Comparison of ENCODE assay signal across 8 cellular contexts in genomic region chr14:106556665-106557289, GRCh38.
DNase-seq lines count a peak whose midpoint lies in the region; ATAC-seq and TF ChIP-seq lines count a peak whose summit lies in the region.

No MANE protein-coding gene starts in this region.

- H3K27me3 Mint-ChIP-seq in WTC11 (ENCODE audit: low read depth): peaks cover 3% of the 10 kb centered on the region; the same call in 1 of the 2 replicates

- H2AFZ ChIP-seq in MM.1S (ENCODE audit: low read length): no peak overlapping the region

- H3K9me2 ChIP-seq in MM.1S (replicated peaks; ENCODE audit: insufficient read depth, low read length): no peaks in the 10 kb centered on the region

- DNase-seq in D341Med (ENCODE audit: low spot score) (peak; percentile 43), MM.1S (peak; percentile 46), WTC11 (ENCODE audit: low spot score) (peak; percentile 14), cerebellar cortex (ENCODE audit: low spot score) (peak; percentile 19), NCI-H2081 treated with DMSO at 0.1 percent for 48 hours (lab: John Stamatoyannopoulos, UW) (no peak)
- peak; percentile 76 for DNase-seq in stimulated activated CD4-positive, alpha-beta T cell treated with anti-CD3 and anti-CD28 coated beads, Interleukin-1b, Interleukin-23, amount 100 ng/mL, for 48 hours

- CTCF ChIA-PET in WTC11 (lab: Charles Lee): no interaction called here

- no peaks in the 10 kb centered on the region for H3K4me1 ChIP-seq in MM.1S (ENCODE audit: low read length)

- H3K9ac ChIP-seq in MM.1S (ENCODE audit: low read length): no peak overlapping the region

- H3K27ac Mint-ChIP-seq in WTC11: no peak overlapping the region

- H3K4me3 Mint-ChIP-seq in WTC11: no peak overlapping the region

- no peak for ATAC-seq in WTC11
- no peak for ATAC-seq in HG03457 (IDR thresholded peaks at IDR 0.05; ENCODE audit: unreplicated experiment)
- no peak for ATAC-seq in GM18517 (IDR thresholded peaks at IDR 0.05; ENCODE audit: unreplicated experiment)

- H3K79me2 ChIP-seq in MM.1S (ENCODE audit: low read length): no peaks in the 10 kb centered on the region

- H3K9me3 ChIP-seq in MM.1S (replicated peaks; ENCODE audit: insufficient read depth, low read length): no peaks in the 10 kb centered on the region

- H3K27me3 ChIP-seq in MM.1S (replicated peaks; ENCODE audit: insufficient read depth, low read length): no peaks in the 10 kb centered on the region

- H3K27ac ChIP-seq in MM.1S (ENCODE audit: low read length): no peak overlapping the region

- H3K36me3 ChIP-seq in MM.1S (replicated peaks; ENCODE audit: insufficient read depth, low read length): no peaks in the 10 kb centered on the region

- no peaks in the 10 kb centered on the region for H3K4me1 Mint-ChIP-seq in WTC11

- no peak overlapping the region for H3K4me3 ChIP-seq in MM.1S (ENCODE audit: low read length)

- no peak overlapping the region for H3K4me2 ChIP-seq in MM.1S (ENCODE audit: low read depth, low read length)

- POLR2A ChIA-PET in WTC11 (lab: Charles Lee): no interaction called here

- H3F3A ChIP-seq in MM.1S (ENCODE audit: insufficient read depth, low read length): no peaks in the 10 kb centered on the region

- peaks cover 74% of the 10 kb centered on the region for H3K9me3 Mint-ChIP-seq in WTC11

- TF ChIP-seq CTCF in MM.1S (IDR thresholded peaks at IDR 0.05; ENCODE audit: low read length) (peak; percentile 65), WTC11 (IDR thresholded peaks at IDR 0.05) (no peak)

- no peaks in the 10 kb centered on the region for H4K20me1 ChIP-seq in MM.1S (ENCODE audit: insufficient read depth, low read length)

- H3K36me3 Mint-ChIP-seq in WTC11: peaks cover 55% of the 10 kb centered on the region

TF ChIP-seq in WTC11, 78 proteins besides CTCF, POLR2A, EP300 and RAD21 (continues in another document):
- TF ChIP-seq, protein P1, sequence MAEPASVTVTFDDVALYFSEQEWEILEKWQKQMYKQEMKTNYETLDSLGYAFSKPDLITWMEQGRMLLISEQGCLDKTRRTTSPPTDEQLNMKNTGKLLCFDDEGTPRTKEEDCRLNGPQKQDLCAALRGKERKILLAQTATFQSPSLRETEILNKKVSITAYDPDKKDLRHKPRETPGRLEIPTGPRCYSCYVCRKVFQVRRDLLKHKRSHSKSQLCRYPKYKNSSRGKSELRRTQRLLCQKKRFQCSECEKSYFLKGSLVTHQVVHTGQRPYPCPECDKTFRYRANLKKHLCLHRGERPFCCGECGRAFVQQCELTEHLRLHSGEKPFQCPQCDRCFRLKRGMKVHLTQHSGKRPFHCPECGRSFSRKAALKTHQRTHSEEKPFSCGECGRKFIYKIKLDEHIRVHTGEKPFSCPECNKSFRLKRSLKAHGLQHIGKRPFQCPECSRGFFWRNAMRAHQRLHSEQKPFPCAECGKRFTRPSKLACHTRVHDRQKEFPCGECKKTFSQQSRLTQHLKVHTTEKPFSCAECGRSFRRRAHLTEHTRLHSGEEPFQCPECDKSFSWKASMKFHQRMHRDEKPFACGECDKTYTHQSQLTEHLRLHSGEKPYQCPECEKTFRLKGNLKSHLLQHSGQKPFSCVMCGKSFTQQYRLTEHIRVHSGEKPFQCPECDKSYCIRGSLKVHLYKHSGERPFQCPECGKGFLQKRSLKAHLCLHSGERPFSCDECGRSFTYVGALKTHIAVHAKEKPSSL (CRISPR knock-in tag; conservative IDR thresholded peaks at IDR 0.05): no peak
- TF ChIP-seq EMX1 (CRISPR knock-in tag; IDR thresholded peaks at IDR 0.05) (no peak), SMAD3 (CRISPR knock-in tag; IDR thresholded peaks at IDR 0.05; ENCODE audit: borderline replicate concordance) (no peak), USF2 (CRISPR knock-in tag; IDR thresholded peaks at IDR 0.05) (no peak), ZNF317 (CRISPR knock-in tag; IDR thresholded peaks at IDR 0.05; ENCODE audit: borderline replicate concordance, low read depth) (no peak), KAT7 (CRISPR knock-in tag; IDR thresholded peaks at IDR 0.05; ENCODE audit: borderline replicate concordance) (no peak), NR1H2 (CRISPR knock-in tag; IDR thresholded peaks at IDR 0.05) (no peak), NFYB (CRISPR knock-in tag; conservative IDR thresholded peaks at IDR 0.05; ENCODE audit: low read depth) (no peak), MAX (CRISPR knock-in tag; IDR thresholded peaks at IDR 0.05) (no peak), ZNF121 (CRISPR knock-in tag; IDR thresholded peaks at IDR 0.05) (no peak), RORB (CRISPR knock-in tag; IDR thresholded peaks at IDR 0.05) (no peak), ZNF232 (CRISPR knock-in tag; IDR thresholded peaks at IDR 0.05) (no peak), FOXP1 (CRISPR knock-in tag; IDR thresholded peaks at IDR 0.05; ENCODE audit: borderline replicate concordance) (no peak)
- TF ChIP-seq, protein P2, sequence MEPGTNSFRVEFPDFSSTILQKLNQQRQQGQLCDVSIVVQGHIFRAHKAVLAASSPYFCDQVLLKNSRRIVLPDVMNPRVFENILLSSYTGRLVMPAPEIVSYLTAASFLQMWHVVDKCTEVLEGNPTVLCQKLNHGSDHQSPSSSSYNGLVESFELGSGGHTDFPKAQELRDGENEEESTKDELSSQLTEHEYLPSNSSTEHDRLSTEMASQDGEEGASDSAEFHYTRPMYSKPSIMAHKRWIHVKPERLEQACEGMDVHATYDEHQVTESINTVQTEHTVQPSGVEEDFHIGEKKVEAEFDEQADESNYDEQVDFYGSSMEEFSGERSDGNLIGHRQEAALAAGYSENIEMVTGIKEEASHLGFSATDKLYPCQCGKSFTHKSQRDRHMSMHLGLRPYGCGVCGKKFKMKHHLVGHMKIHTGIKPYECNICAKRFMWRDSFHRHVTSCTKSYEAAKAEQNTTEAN (CRISPR knock-in tag; IDR thresholded peaks at IDR 0.05): no peak
- TF ChIP-seq, protein P3, sequence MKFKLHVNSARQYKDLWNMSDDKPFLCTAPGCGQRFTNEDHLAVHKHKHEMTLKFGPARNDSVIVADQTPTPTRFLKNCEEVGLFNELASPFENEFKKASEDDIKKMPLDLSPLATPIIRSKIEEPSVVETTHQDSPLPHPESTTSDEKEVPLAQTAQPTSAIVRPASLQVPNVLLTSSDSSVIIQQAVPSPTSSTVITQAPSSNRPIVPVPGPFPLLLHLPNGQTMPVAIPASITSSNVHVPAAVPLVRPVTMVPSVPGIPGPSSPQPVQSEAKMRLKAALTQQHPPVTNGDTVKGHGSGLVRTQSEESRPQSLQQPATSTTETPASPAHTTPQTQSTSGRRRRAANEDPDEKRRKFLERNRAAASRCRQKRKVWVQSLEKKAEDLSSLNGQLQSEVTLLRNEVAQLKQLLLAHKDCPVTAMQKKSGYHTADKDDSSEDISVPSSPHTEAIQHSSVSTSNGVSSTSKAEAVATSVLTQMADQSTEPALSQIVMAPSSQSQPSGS (CRISPR knock-in tag; IDR thresholded peaks at IDR 0.05; ENCODE audit: borderline replicate concordance, low read depth): no peak
- TF ChIP-seq, protein P4, sequence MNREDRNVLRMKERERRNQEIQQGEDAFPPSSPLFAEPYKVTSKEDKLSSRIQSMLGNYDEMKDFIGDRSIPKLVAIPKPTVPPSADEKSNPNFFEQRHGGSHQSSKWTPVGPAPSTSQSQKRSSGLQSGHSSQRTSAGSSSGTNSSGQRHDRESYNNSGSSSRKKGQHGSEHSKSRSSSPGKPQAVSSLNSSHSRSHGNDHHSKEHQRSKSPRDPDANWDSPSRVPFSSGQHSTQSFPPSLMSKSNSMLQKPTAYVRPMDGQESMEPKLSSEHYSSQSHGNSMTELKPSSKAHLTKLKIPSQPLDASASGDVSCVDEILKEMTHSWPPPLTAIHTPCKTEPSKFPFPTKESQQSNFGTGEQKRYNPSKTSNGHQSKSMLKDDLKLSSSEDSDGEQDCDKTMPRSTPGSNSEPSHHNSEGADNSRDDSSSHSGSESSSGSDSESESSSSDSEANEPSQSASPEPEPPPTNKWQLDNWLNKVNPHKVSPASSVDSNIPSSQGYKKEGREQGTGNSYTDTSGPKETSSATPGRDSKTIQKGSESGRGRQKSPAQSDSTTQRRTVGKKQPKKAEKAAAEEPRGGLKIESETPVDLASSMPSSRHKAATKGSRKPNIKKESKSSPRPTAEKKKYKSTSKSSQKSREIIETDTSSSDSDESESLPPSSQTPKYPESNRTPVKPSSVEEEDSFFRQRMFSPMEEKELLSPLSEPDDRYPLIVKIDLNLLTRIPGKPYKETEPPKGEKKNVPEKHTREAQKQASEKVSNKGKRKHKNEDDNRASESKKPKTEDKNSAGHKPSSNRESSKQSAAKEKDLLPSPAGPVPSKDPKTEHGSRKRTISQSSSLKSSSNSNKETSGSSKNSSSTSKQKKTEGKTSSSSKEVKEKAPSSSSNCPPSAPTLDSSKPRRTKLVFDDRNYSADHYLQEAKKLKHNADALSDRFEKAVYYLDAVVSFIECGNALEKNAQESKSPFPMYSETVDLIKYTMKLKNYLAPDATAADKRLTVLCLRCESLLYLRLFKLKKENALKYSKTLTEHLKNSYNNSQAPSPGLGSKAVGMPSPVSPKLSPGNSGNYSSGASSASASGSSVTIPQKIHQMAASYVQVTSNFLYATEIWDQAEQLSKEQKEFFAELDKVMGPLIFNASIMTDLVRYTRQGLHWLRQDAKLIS (CRISPR knock-in tag; IDR thresholded peaks at IDR 0.05; ENCODE audit: borderline replicate concordance): no peak
- TF ChIP-seq, protein P5, sequence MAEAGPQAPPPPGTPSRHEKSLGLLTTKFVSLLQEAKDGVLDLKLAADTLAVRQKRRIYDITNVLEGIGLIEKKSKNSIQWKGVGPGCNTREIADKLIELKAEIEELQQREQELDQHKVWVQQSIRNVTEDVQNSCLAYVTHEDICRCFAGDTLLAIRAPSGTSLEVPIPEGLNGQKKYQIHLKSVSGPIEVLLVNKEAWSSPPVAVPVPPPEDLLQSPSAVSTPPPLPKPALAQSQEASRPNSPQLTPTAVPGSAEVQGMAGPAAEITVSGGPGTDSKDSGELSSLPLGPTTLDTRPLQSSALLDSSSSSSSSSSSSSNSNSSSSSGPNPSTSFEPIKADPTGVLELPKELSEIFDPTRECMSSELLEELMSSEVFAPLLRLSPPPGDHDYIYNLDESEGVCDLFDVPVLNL (CRISPR knock-in tag; IDR thresholded peaks at IDR 0.05; ENCODE audit: borderline replicate concordance, low read depth): no peak
